In the genomic region with DNA sequence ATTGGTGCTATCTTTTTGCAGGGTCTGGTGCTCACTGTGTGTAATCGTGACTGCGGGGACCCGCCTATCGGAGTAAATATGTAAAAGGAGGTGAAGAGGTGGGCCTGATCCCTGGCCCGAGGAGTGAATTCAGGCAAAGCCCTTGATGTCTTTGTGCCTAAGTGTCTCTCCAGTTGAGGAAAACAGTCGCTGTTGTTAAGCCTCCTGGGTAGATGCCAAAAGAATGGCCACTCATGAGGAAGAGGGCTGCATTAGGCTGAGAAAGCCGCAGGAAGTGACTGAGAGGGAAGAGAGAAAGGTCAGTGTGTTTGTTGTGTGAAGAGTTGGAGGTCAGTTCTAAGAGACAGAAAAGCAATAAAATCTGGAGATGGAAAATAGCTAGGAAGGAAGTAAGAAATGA, we compare ENCODE assay signal across 34 cellular contexts. TPM values are rescaled to one million over a fixed set of nuclear protein-coding genes. Genes with fewer than 3 reads are reported as not detected.
DNase-seq lines count a peak whose midpoint lies in the region; ATAC-seq, FAIRE-seq and TF ChIP-seq lines count a peak whose summit lies in the region.
"Had no signal": no experiment of that assay in that cellular context is flagged by ENCODE, and none has a peak within 500 bp of the region (broad histone marks: within the 10 kb centered on the region; RNA-seq: fewer than 3 reads in every experiment).

No MANE protein-coding gene starts in this region.

- peaks cover 46% of the 10 kb centered on the region for H3K4me1 Mint-ChIP-seq in neural crest cell
- H3K4me1 Mint-ChIP-seq: activated T-helper 17 cell treated with anti-CD3 and anti-CD28 coated beads, Interleukin-2, amount 50 U/mL, for 72 hours had no signal

- H2BK20ac ChIP-seq in H1 (ENCODE audit: low read length): peak overlapping the region; percentile 73; the same call in 1 of the 2 replicates

- H3K36me3 Mint-ChIP-seq in neural crest cell (ENCODE audit: low read depth): no peaks in the 10 kb centered on the region
- H3K36me3 Mint-ChIP-seq: activated CD4-positive, alpha-beta memory T cell treated with anti-CD3 and anti-CD28 coated beads for 36 hours; CD8-positive, alpha-beta T cell had no signal

- H4K8ac ChIP-seq in H1 (ENCODE audit: extremely low read depth, insufficient read depth, low read length): no peak overlapping the region

- H3K9me3 Mint-ChIP-seq in neural crest cell: no peaks in the 10 kb centered on the region
- H3K9me3 Mint-ChIP-seq: activated CD4-positive, alpha-beta memory T cell treated with anti-CD3 and anti-CD28 coated beads for 36 hours; activated T-helper 17 cell treated with anti-CD3 and anti-CD28 coated beads, Interleukin-2, amount 50 U/mL, for 72 hours; CD8-positive, alpha-beta T cell had no signal

- H3K79me1 ChIP-seq in H1 (ENCODE audit: low read depth, low read length): no peaks in the 10 kb centered on the region

- H3K27ac ChIP-seq in H1 (ENCODE audit: low read depth, low read length): no peak overlapping the region
- H3K27ac ChIP-seq: breast epithelium, hepatocyte, SJSA1, stomach, thyroid gland had no signal

- TF ChIP-seq RAD21 in H1 (IDR thresholded peaks at IDR 0.05 in 1 of 2, conservative IDR thresholded peaks at IDR 0.05 in 1 of 2; ENCODE audit: low read depth in 2 of 2, low read length in 2 of 2): no peak

- no peak overlapping the region for H3K4ac ChIP-seq in H1 (replicated peaks; ENCODE audit: insufficient read length, low read depth, low read length)

- POLR2A ChIA-PET in H1 (lab: Charles Lee; ENCODE audit: partially characterized antibody): no interaction called here

- H3K27ac Mint-ChIP-seq in neural crest cell (ENCODE audit: unreplicated experiment): peak overlapping the region; percentile 94
- H3K27ac Mint-ChIP-seq: activated CD4-positive, alpha-beta memory T cell treated with anti-CD3 and anti-CD28 coated beads for 36 hours; activated T-helper 17 cell treated with anti-CD3 and anti-CD28 coated beads, Interleukin-2, amount 50 U/mL, for 72 hours; B cell; CD8-positive, alpha-beta T cell had no signal

- no peak overlapping the region for H3K18ac ChIP-seq in H1 (ENCODE audit: extremely low read depth, low read length)

- DNase-seq in DMS153 treated with DMSO at 0.1 percent for 48 hours (lab: John Stamatoyannopoulos, UW; ENCODE audit: unreplicated experiment) (peak; percentile 23), NCI-H2029 (lab: John Stamatoyannopoulos, UW) (peak; percentile 80), H1 (ENCODE audit: low read depth in 1 of 2, low spot score in 2 of 2) (no peak), neural crest cell (ENCODE audit: low read depth, low spot score) (peak; percentile 20), NCI-H82 (lab: John Stamatoyannopoulos, UW) (no peak), ecto neural progenitor cell (ENCODE audit: low spot score) (no peak)
- no peak for DNase-seq in activated CD4-positive, alpha-beta T cell treated with anti-CD3 and anti-CD28 coated beads, Interleukin-2, amount 50 U/mL, for 1 hour
- DNase-seq: activated CD4-positive, alpha-beta memory T cell treated with anti-CD3 and anti-CD28 coated beads for 36 hours; activated naive CD4-positive, alpha-beta T cell treated with anti-CD3 and anti-CD28 coated beads, Interleukin-2, amount 50 U/mL, for 16 hours; amygdala; CD8-positive, alpha-beta T cell; DMS 273 treated with DMSO at 0.1 percent for 48 hours; effector CD4-positive, alpha-beta T cell; foreskin fibroblast; GDM1; mesendoderm; NCI-H1694; NCI-H526 treated with DMSO at 0.1 percent for 48 hours; occipital lobe; RPMI8226; stomach; T-helper 1 cell had no signal

- 0 out of 2 replicates have a peak overlapping the region, but pooled peaks have one; percentile 7 for H2AFZ ChIP-seq in H1 (ENCODE audit: low read length)
- H2AFZ ChIP-seq: hepatocyte had no signal

- H2BK120ac ChIP-seq in H1 (replicated peaks; ENCODE audit: low read depth, low read length): no peak overlapping the region

- no peak overlapping the region for H4K91ac ChIP-seq in H1 (replicated peaks; ENCODE audit: insufficient read length, low read length)

- WGBS in H1 (ENCODE audit: extremely low coverage in 1 of 2, insufficient coverage in 1 of 2, insufficient read length in 1 of 2, insufficient replicate concordance in 2 of 2, low coverage in 1 of 2, low lambda C conversion rate in 2 of 2, missing lambda C conversion rate in 1 of 2), 2 experiments: 81% methylated on average over 7 of the region's 7 CpGs; no CpG with 5 or more reads in 1 of the 2 experiments

- H3K27me3 Mint-ChIP-seq in neural crest cell (ENCODE audit: low read depth): no peaks in the 10 kb centered on the region
- H3K27me3 Mint-ChIP-seq: activated CD4-positive, alpha-beta memory T cell treated with anti-CD3 and anti-CD28 coated beads for 36 hours; B cell had no signal

- no peaks in the 10 kb centered on the region for H3K23me2 ChIP-seq in H1 (ENCODE audit: low read depth, low read length)

- H3K4me3 Mint-ChIP-seq in neural crest cell: peak overlapping the region; percentile 28
- H3K4me3 Mint-ChIP-seq: activated CD4-positive, alpha-beta memory T cell treated with anti-CD3 and anti-CD28 coated beads for 36 hours; activated T-helper 17 cell treated with anti-CD3 and anti-CD28 coated beads, Interleukin-2, amount 50 U/mL, for 72 hours; B cell; CD8-positive, alpha-beta T cell had no signal

- no peak overlapping the region for H2BK5ac ChIP-seq in H1 (ENCODE audit: low read depth, low read length)

- no peaks in the 10 kb centered on the region for H3K9me3 ChIP-seq in H1 (ENCODE audit: insufficient read depth in 2 of 2, low read depth in 1 of 2, low read length in 1 of 2)
- H3K9me3 ChIP-seq: breast epithelium, SJSA1, stomach, thyroid gland had no signal

- H3K23ac ChIP-seq in H1 (ENCODE audit: insufficient read length): no peak overlapping the region

- no peak overlapping the region for H3K4me3 ChIP-seq in H1 (ENCODE audit: extremely low read depth in 1 of 4, insufficient read depth in 2 of 4, low read depth in 3 of 4, low read length in 4 of 4)
- H3K4me3 ChIP-seq: breast epithelium, hepatocyte, SJSA1, stomach, thyroid gland had no signal

- FAIRE-seq in H1 (lab: Jason Lieb, UNC): peak; percentile 65
- FAIRE-seq: GM19239 had no signal

- H3K9ac ChIP-seq in H1 (replicated peaks in 1 of 4; ENCODE audit: extremely low read depth in 1 of 4, low read depth in 3 of 4, low read length in 3 of 4): no peak overlapping the region

- no peak overlapping the region; a peak in 1 of 4 replicates for H3K4me2 ChIP-seq in H1 (ENCODE audit: insufficient read depth in 1 of 2, low read depth in 2 of 2, low read length in 2 of 2)
- H3K4me2 ChIP-seq: hepatocyte had no signal

- no peaks in the 10 kb centered on the region for H3K79me2 ChIP-seq in H1 (ENCODE audit: control insufficient read depth in 1 of 2, insufficient read depth in 2 of 2, low read length in 2 of 2)
- H3K79me2 ChIP-seq: hepatocyte had no signal

- no peak for TF ChIP-seq EP300 in H1 (IDR thresholded peaks at IDR 0.05; ENCODE audit: borderline replicate concordance in 1 of 2, low read depth in 2 of 2, low read length in 2 of 2)

- no peak overlapping the region for H3K56ac ChIP-seq in H1 (replicated peaks; ENCODE audit: insufficient read length, low read depth, low read length)

- no peak overlapping the region for H3K14ac ChIP-seq in H1 (ENCODE audit: insufficient read length)

- H4K20me1 ChIP-seq in H1 (replicated peaks in 1 of 2; ENCODE audit: control insufficient read depth in 1 of 2, insufficient read depth in 2 of 2, low read length in 2 of 2): no peaks in the 10 kb centered on the region

- H3K27me3 ChIP-seq in H1 (replicated peaks in 1 of 4; ENCODE audit: control insufficient read depth in 3 of 4, extremely low read depth in 1 of 4, insufficient read depth in 3 of 4, low read length in 3 of 4): no peaks in the 10 kb centered on the region
- H3K27me3 ChIP-seq: breast epithelium, hepatocyte, SJSA1, stomach, thyroid gland had no signal

- H3K36me3 ChIP-seq in H1 (ENCODE audit: control insufficient read depth in 2 of 4, insufficient read depth in 4 of 4, low read length in 3 of 4): no peaks in the 10 kb centered on the region; a peak in 1 of 8 replicates
- H3K36me3 ChIP-seq: breast epithelium, SJSA1, stomach, thyroid gland had no signal

- no peak overlapping the region for H2BK12ac ChIP-seq in H1 (ENCODE audit: low read depth, low read length)

- CTCF ChIA-PET in H1 (lab: Charles Lee; ENCODE audit: partially characterized antibody): interaction anchor here (0.7 to 1.0 kb wide), 4 partner anchors 17 to 102 kb away, joined by 3 read pairs; no protein-coding TSS in a partner anchor

- TF ChIP-seq CTCF in H1 (IDR thresholded peaks at IDR 0.05; ENCODE audit: control extremely low read depth in 1 of 3, insufficient read depth in 1 of 3, low read depth in 1 of 3, low read length in 3 of 3): no peak
- TF ChIP-seq CTCF in neural crest cell (conservative IDR thresholded peaks at IDR 0.05): no peak

- H3K4me1 ChIP-seq in H1 (replicated peaks in 1 of 4; ENCODE audit: control insufficient read depth in 3 of 4, insufficient read depth in 4 of 4, low read length in 3 of 4): peaks cover 0 to 18% (median 6%) of the 10 kb centered on the region in 4 experiments
- H3K4me1 ChIP-seq: breast epithelium, SJSA1, stomach, thyroid gland had no signal

- no peak for TF ChIP-seq POLR2A in H1 (IDR thresholded peaks at IDR 0.05; ENCODE audit: control extremely low read depth in 1 of 2, low read depth in 2 of 2, low read length in 2 of 2)

- H2BK15ac ChIP-seq in H1 (ENCODE audit: low read length): 0 out of 2 replicates have a peak overlapping the region, but pooled peaks have one; percentile 3

- no peak for ATAC-seq in GM19463 (IDR thresholded peaks at IDR 0.05; ENCODE audit: unreplicated experiment)
- ATAC-seq: activated CD4-positive, CD25-positive, alpha-beta regulatory T cell treated with anti-CD3 and anti-CD28 coated beads, Interleukin-2, amount 50 U/mL, for 24 hours; activated T-helper 17 cell treated with anti-CD3 and anti-CD28 coated beads, Interleukin-2, amount 50 U/mL, for 72 hours; CD8-positive, alpha-beta T cell; esophagus mucosa; HCT116; left lobe of liver had no signal

- no peak overlapping the region for H4K5ac ChIP-seq in H1 (ENCODE audit: insufficient read length, low read depth, low read length)

- H2AK5ac ChIP-seq in H1 (ENCODE audit: low read depth, low read length): no peak overlapping the region

TF ChIP-seq in H1, 55 proteins besides CTCF, POLR2A, EP300 and RAD21 (continues in another document):
- TF ChIP-seq POU5F1 (IDR thresholded peaks at IDR 0.05; ENCODE audit: low read depth, low read length) (no peak), SP1 (IDR thresholded peaks at IDR 0.05; ENCODE audit: low read depth, low read length) (no peak), SRF (IDR thresholded peaks at IDR 0.05; ENCODE audit: low read depth, low read length) (no peak)

RNA-seq across cellular contexts. Expression of a gene that starts 35.9 kb away (rescaled TPM):
- 6.1 and 7.7 TPM in 2 replicates for total RNA-seq in H1 (2021; fragmentation: NEBNext Ultra II Directional; extraction: Animal tissue kit (Norgen Biotek cat#: 25700))
- polyA plus RNA-seq in H1 (2011; rRNA removed): 2.2 and 4.7 TPM in 2 replicates
- 2.8 TPM for polyA plus RNA-seq in H1 (2011; cell fraction: cytosol; rRNA removed)
- 2.0 TPM for polyA plus RNA-seq in H1 (2011; cell fraction: nucleus; rRNA removed)
- polyA plus RNA-seq in H1 (2012, experiment 1 of 2): 4.3 to 5.1 TPM (median 4.6 TPM) in 4 replicates
- 0.83 TPM for polyA plus RNA-seq in H1 (2012, experiment 2 of 2)
- polyA plus RNA-seq in H1 (2013, experiment 1 of 2): 3.8 TPM
- polyA plus RNA-seq in H1 (2013, experiment 2 of 2): 3.8 TPM
- 6.0 and 10.8 TPM in 2 replicates for polyA minus RNA-seq in H1 (2011; rRNA and poly(A)+ RNA removed)
- 2.8 TPM for polyA minus RNA-seq in H1 (2011; cell fraction: cytosol; rRNA and poly(A)+ RNA removed)
- polyA minus RNA-seq in H1 (2011; cell fraction: nucleus; rRNA and poly(A)+ RNA removed): 19.7 TPM
- total RNA-seq in neural crest cell: 5.9 and 6.5 TPM in 2 replicates
- total RNA-seq: SJSA1 had no signal

Comparison
In these comparisons a context has a peak if more than half of its experiments do, and no peak if none do; other contexts are left out.
1. DNase-seq: peak in DMS153 treated with DMSO at 0.1 percent for 48 hours (single experiment), NCI-H2029 (single experiment) and neural crest cell (single experiment); none in H1 (0 of 2), activated CD4-positive, alpha-beta T cell treated with anti-CD3 and anti-CD28 coated beads, Interleukin-2, amount 50 U/mL, for 1 hour (single experiment), NCI-H82 (single experiment) and ecto neural progenitor cell (single experiment).